9 cellular contexts compared by ENCODE assay signal in the genomic region with DNA sequence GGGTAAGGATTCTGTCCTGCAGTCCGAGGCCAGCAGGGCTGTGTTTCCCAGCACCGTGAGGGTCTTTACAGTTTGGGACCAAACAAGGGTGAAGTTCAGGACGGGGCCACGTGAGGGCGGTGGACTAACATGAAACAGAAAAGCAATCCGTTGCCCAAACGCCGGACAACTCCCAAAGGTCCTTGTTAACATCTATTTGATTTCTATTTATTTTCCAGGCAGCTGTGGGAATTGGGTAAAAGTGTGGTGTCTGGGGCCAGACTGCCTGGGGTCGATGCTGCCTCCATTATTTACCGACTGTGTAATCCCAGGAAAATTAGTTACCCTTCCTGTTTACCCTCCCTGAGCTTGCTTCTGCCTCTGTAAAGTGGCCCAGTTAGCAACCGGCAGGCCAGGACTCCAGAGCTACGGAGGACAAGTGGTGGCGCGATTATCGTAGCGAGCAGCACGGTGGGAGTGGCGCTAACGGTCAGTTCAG.
A peak's percentile ranks its signal among the peaks of the same experiment; 100 is the strongest.
DNase-seq lines count a peak whose midpoint lies in the region; ATAC-seq, FAIRE-seq and TF ChIP-seq lines count a peak whose summit lies in the region.
"Had no signal": no experiment of that assay in that cellular context is flagged by ENCODE, and none has a peak within 500 bp of the region (broad histone marks: within the 10 kb centered on the region; RNA-seq: fewer than 3 reads in every experiment).

No MANE protein-coding gene starts in this region.

- no peak for ATAC-seq in CD8-positive, alpha-beta T cell
- no peak for ATAC-seq in GM21381 (IDR thresholded peaks at IDR 0.05; ENCODE audit: unreplicated experiment)
- ATAC-seq: T-cell had no signal

- no peaks in the 10 kb centered on the region for H3K9me3 ChIP-seq in CD8-positive, alpha-beta T cell (ENCODE audit: low read length)
- H3K9me3 ChIP-seq in endothelial cell of umbilical vein (replicated peaks; ENCODE audit: control insufficient read depth, insufficient read depth, low read length) = no peaks in the 10 kb centered on the region

- no peak overlapping the region for H3K27ac ChIP-seq in CD8-positive, alpha-beta T cell (ENCODE audit: low read depth, low read length)
- H3K27ac ChIP-seq in endothelial cell of umbilical vein (ENCODE audit: insufficient read depth, low read depth, low read length) = no peak overlapping the region

- H3K36me3 ChIP-seq in CD8-positive, alpha-beta T cell (ENCODE audit: insufficient read depth, low read length) = no peaks in the 10 kb centered on the region
- no peaks in the 10 kb centered on the region for H3K36me3 ChIP-seq in endothelial cell of umbilical vein (ENCODE audit: control insufficient read depth in 2 of 2, extremely low read depth in 1 of 2, insufficient read depth in 2 of 2, low read length in 2 of 2)

- dilution Hi-C loops in endothelial cell of umbilical vein (cut with MboI; ENCODE audit: extremely low pct_ligation_motif_present, low sequenced_read_pairs) = no loop called here

- intact Hi-C loops in CD8-positive, alpha-beta T cell (cut with DNase I, micrococcal nuclease) = loop anchor here (5.0 kb wide), 2 partner anchors 225 to 230 kb away; no protein-coding TSS in a partner anchor
- intact Hi-C loops in endothelial cell of umbilical vein (cut with micrococcal nuclease) = loop anchor here (1.0 to 5.0 kb wide), 5 partner anchors 66 to 233 kb away; partner anchors contain the start of gene TCF7L1

- H4K20me1 ChIP-seq in endothelial cell of umbilical vein (replicated peaks; ENCODE audit: control insufficient read depth, extremely low read depth, insufficient read depth, low read length) = no peaks in the 10 kb centered on the region

- no peaks in the 10 kb centered on the region for H3K27me3 ChIP-seq in CD8-positive, alpha-beta T cell (ENCODE audit: insufficient read depth, low read length)
- peaks cover 4 to 7% of the 10 kb centered on the region in 2 experiments for H3K27me3 ChIP-seq in endothelial cell of umbilical vein (ENCODE audit: control insufficient read depth in 2 of 2, insufficient read depth in 2 of 2, low read length in 2 of 2)

- H3K27ac Mint-ChIP-seq in CD8-positive, alpha-beta T cell = no peak overlapping the region
- H3K27ac Mint-ChIP-seq: T-cell had no signal

- peak in 3 of 7 experiments; percentile 22 to 50 (median 27) for DNase-seq in CD8-positive, alpha-beta T cell
- DNase-seq in H4 (ENCODE audit: low spot score) (peak; percentile 67), NCI-H2107 (lab: John Stamatoyannopoulos, UW) (peak; percentile 29), endothelial cell of umbilical vein (ENCODE audit: low read depth, low spot score) (peak; percentile 83), medulla oblongata (ENCODE audit: extremely low spot score) (peak; percentile 82)
- peak; percentile 74 for DNase-seq in activated CD4-positive, alpha-beta T cell treated with anti-CD3 and anti-CD28 coated beads for 48 hours
- DNase-seq in stimulated activated CD8-positive, alpha-beta memory T cell treated with anti-CD3 and anti-CD28 coated beads, Interleukin-7, amount 100 ng/mL, for 48 hours (ENCODE audit: extremely low read depth in 1 of 2, low read depth in 1 of 2) = peak; percentile 6 to 20

- H3K9me3 Mint-ChIP-seq in CD8-positive, alpha-beta T cell = no peaks in the 10 kb centered on the region
- H3K9me3 Mint-ChIP-seq: T-cell had no signal

- peaks cover 7% of the 10 kb centered on the region for H3K4me1 ChIP-seq in CD8-positive, alpha-beta T cell (ENCODE audit: insufficient read depth, low read length)
- H3K4me1 ChIP-seq in endothelial cell of umbilical vein (ENCODE audit: control insufficient read depth, extremely low read depth, insufficient read depth, low read length) = no peaks in the 10 kb centered on the region

- peaks cover 19% of the 10 kb centered on the region for H3K27me3 Mint-ChIP-seq in CD8-positive, alpha-beta T cell (ENCODE audit: low read depth)

- no peak overlapping the region for H3K9ac ChIP-seq in endothelial cell of umbilical vein (replicated peaks; ENCODE audit: extremely low read depth, insufficient read depth, low read length)

- POLR2A ChIA-PET in CD8-positive, alpha-beta T cell (lab: Charles Lee) = no interaction called here
- POLR2A ChIA-PET in endothelial cell of umbilical vein (lab: Charles Lee) = interaction anchor here (0.7 to 2.3 kb wide), 2 partner anchors 122 to 233 kb away, joined by 3 to 7 read pairs; no protein-coding TSS in a partner anchor

- H3K79me2 ChIP-seq in endothelial cell of umbilical vein (ENCODE audit: control insufficient read depth, insufficient read depth, low read length) = no peaks in the 10 kb centered on the region

- BruUV-seq in endothelial cell of umbilical vein (replicated peaks; lab: Mats Ljungman, UMichigan) = no TSS peak

- FAIRE-seq in endothelial cell of umbilical vein (lab: Jason Lieb, UNC) = peak; percentile 93

- no peaks in the 10 kb centered on the region for H3K36me3 Mint-ChIP-seq in CD8-positive, alpha-beta T cell
- H3K36me3 Mint-ChIP-seq: T-cell had no signal

- peak overlapping the region; percentile 90 for H2AFZ ChIP-seq in endothelial cell of umbilical vein (ENCODE audit: low read depth, low read length)

- no peak overlapping the region for H3K4me3 ChIP-seq in CD8-positive, alpha-beta T cell (ENCODE audit: low read depth, low read length)
- H3K4me3 ChIP-seq in endothelial cell of umbilical vein (replicated peaks in 1 of 3; ENCODE audit: insufficient read depth in 1 of 3, low read depth in 1 of 3, low read length in 3 of 3) = peak overlapping the region in 1 of 3 experiments; percentile 24

- H3K4me2 ChIP-seq in endothelial cell of umbilical vein (ENCODE audit: insufficient read depth, low read length) = peak overlapping the region; percentile 68

- no peak overlapping the region for H3K4me3 Mint-ChIP-seq in CD8-positive, alpha-beta T cell
- H3K4me3 Mint-ChIP-seq: T-cell had no signal

- H3K9me1 ChIP-seq in endothelial cell of umbilical vein (replicated peaks; ENCODE audit: control insufficient read depth, extremely low read depth, insufficient read depth, low read length) = no peaks in the 10 kb centered on the region

- no peak for TF ChIP-seq POLR2A in endothelial cell of umbilical vein (IDR thresholded peaks at IDR 0.05; ENCODE audit: low read depth, low read length)

- H3K4me1 Mint-ChIP-seq in CD8-positive, alpha-beta T cell (ENCODE audit: low read depth) = peaks cover 3% of the 10 kb centered on the region

- CTCF ChIA-PET in CD8-positive, alpha-beta T cell (lab: Charles Lee) = interaction anchor here (0.6 to 1.0 kb wide), 5 partner anchors 12 to 233 kb away, joined by 3 read pairs; no protein-coding TSS in a partner anchor
- CTCF ChIA-PET in endothelial cell of umbilical vein (lab: Charles Lee) = interaction anchor here (0.6 to 6.1 kb wide), 54 partner anchors 8 to 570 kb away, joined by 3 to 371 read pairs (median 6); partner anchors contain the start of genes ELMOD3, RETSAT and TCF7L1

- TF ChIP-seq CTCF in CD8-positive, alpha-beta T cell (IDR thresholded peaks at IDR 0.05) = peak; percentile 39
- TF ChIP-seq CTCF in endothelial cell of umbilical vein (IDR thresholded peaks at IDR 0.05; ENCODE audit: extremely low read depth in 1 of 2, insufficient read depth in 1 of 2, low read depth in 1 of 2, low read length in 2 of 2) = peak; percentile 76 to 80

TF ChIP-seq in endothelial cell of umbilical vein, 7 proteins besides CTCF, POLR2A, EP300 and RAD21:
- no peak for TF ChIP-seq JUN (IDR thresholded peaks at IDR 0.05; ENCODE audit: borderline replicate concordance, insufficient read depth, insufficient read length, low read depth)
- TF ChIP-seq MAX (IDR thresholded peaks at IDR 0.05; ENCODE audit: insufficient read depth, insufficient read length) = no peak
- TF ChIP-seq GATA2 (IDR thresholded peaks at IDR 0.05; ENCODE audit: insufficient read depth, insufficient read length, low read depth, low read length) = no peak
- no peak for TF ChIP-seq EZH2 (IDR thresholded peaks at IDR 0.05; ENCODE audit: borderline replicate concordance, low read depth, low read length, severe bottlenecking)
